In genomic region chr17:37400505-37400904, GRCh38 we compare ENCODE assay signal across 29 cellular contexts. TPM values are rescaled to one million over a fixed set of nuclear protein-coding genes. Genes with fewer than 3 reads are reported as not detected.
DNase-seq lines count a peak whose midpoint lies in the region; ATAC-seq, FAIRE-seq and TF ChIP-seq lines count a peak whose summit lies in the region.
"Had no signal": no experiment of that assay in that cellular context is flagged by ENCODE, and none has a peak within 500 bp of the region (broad histone marks: within the 10 kb centered on the region; RNA-seq: fewer than 3 reads in every experiment).

No MANE protein-coding gene starts in this region.

- H3K4me3 ChIP-seq in K562, result no peak overlapping the region
- H3K4me3 ChIP-seq: BLaER1 treated with 17β-estradiol and CSF1 and Interleukin-3, amounts not matched to agents 10 nM and 100 nM; GM12878; GM23338 had no signal

- no peaks in the 10 kb centered on the region for H4K20me1 ChIP-seq in K562 (replicated peaks; ENCODE audit: control insufficient read depth, insufficient read depth, low read length)
- H4K20me1 ChIP-seq: BLaER1 treated with 17β-estradiol and CSF1 and Interleukin-3, amounts not matched to agents 10 nM and 100 nM had no signal

- POLR2A ChIA-PET in K562 (lab: Yijun Ruan, JAX), result no interaction called here

- TF ChIP-seq RAD21 in K562 (CRISPR knock-in tag; conservative IDR thresholded peaks at IDR 0.05 in 1 of 2, IDR thresholded peaks at IDR 0.05 in 1 of 2), result no peak

- BruUV-seq in K562 (replicated peaks; lab: Mats Ljungman, UMichigan), result no TSS peak

- no peak overlapping the region for H3K9ac ChIP-seq in K562 (ENCODE audit: insufficient read depth in 1 of 2, low read depth in 2 of 2, low read length in 2 of 2)
- H3K9ac ChIP-seq: BLaER1 treated with 17β-estradiol and CSF1 and Interleukin-3, amounts not matched to agents 10 nM and 100 nM had no signal

- CTCF ChIA-PET in K562 (lab: Yijun Ruan, JAX; ENCODE audit: low intra/inter-chr PET ratio), result no interaction called here

- H3K9me1 ChIP-seq in K562 (ENCODE audit: control insufficient read depth, insufficient read depth, low read length), result no peaks in the 10 kb centered on the region

- DNase-seq in NCI-H526 (lab: John Stamatoyannopoulos, UW) (peak; percentile 3 to 26), NCI-H526 treated with DMSO at 0.1 percent for 48 hours (lab: John Stamatoyannopoulos, UW) (no peak), HT1080 (ENCODE audit: low read depth) (peak; percentile 17), K562 (ENCODE audit: extremely low read depth in 1 of 4, low spot score in 3 of 4) (no peak), foreskin melanocyte (peak; percentile 22)
- DNase-seq in activated T-cell treated with anti-CD3 and anti-CD28 coated beads, Interleukin-2, amount 50 U/mL, for 24 hours, result no peak
- DNase-seq in activated naive CD4-positive, alpha-beta T cell (lab: John Stamatoyannopoulos, UW), result no peak
- DNase-seq: ACHN; AML-193; BE2C; CD4-positive, alpha-beta T cell; CD8-positive, alpha-beta memory T cell; DMS 273 treated with DMSO at 0.1 percent for 48 hours; DMS79; EL; GDM1; H9; HFFc6 had no signal

- no peak overlapping the region for H2AFZ ChIP-seq in K562 (ENCODE audit: low read depth, low read length)
- H2AFZ ChIP-seq: GM23338 had no signal

- no peaks in the 10 kb centered on the region for H3K27me3 ChIP-seq in K562 (ENCODE audit: control insufficient read depth in 2 of 2, insufficient read depth in 2 of 2, low read length in 2 of 2)
- H3K27me3 ChIP-seq: BE2C; BLaER1 treated with 17β-estradiol and CSF1 and Interleukin-3, amounts not matched to agents 10 nM and 100 nM had no signal

- H3K79me2 ChIP-seq in K562 (ENCODE audit: control insufficient read depth, insufficient read depth, low read length), result peaks cover 8% of the 10 kb centered on the region

- H3K27ac ChIP-seq in K562 (ENCODE audit: extremely low read depth, low read depth, low read length), result no peak overlapping the region
- H3K27ac ChIP-seq: 22Rv1; BLaER1 treated with 17β-estradiol and CSF1 and Interleukin-3, amounts not matched to agents 10 nM and 100 nM had no signal

- peaks cover 30% of the 10 kb centered on the region for H3K36me3 Mint-ChIP-seq in activated T-cell treated with anti-CD3 and anti-CD28 coated beads, Interleukin-2, amount 50 U/mL, for 24 hours (ENCODE audit: low read depth)

- no peaks in the 10 kb centered on the region for H3K27me3 Mint-ChIP-seq in activated T-cell treated with anti-CD3 and anti-CD28 coated beads, Interleukin-2, amount 50 U/mL, for 24 hours
- H3K27me3 Mint-ChIP-seq: CD4-positive, alpha-beta T cell; CD8-positive, alpha-beta memory T cell had no signal

- no peaks in the 10 kb centered on the region for H3K9me3 Mint-ChIP-seq in activated T-cell treated with anti-CD3 and anti-CD28 coated beads, Interleukin-2, amount 50 U/mL, for 24 hours
- H3K9me3 Mint-ChIP-seq: CD14-positive monocyte; CD4-positive, alpha-beta T cell; CD8-positive, alpha-beta memory T cell; GM23338; H9; HFFc6 had no signal

- no peak overlapping the region for H3K4me2 ChIP-seq in K562 (ENCODE audit: insufficient read depth, low read length)
- H3K4me2 ChIP-seq: BLaER1 treated with 17β-estradiol and CSF1 and Interleukin-3, amounts not matched to agents 10 nM and 100 nM; GM23338 had no signal

- FAIRE-seq in K562 (lab: Jason Lieb, UNC), result no peak
- FAIRE-seq: A204.1, D721Med, GM12878, GM18507 had no signal

- peaks cover 33% of the 10 kb centered on the region for H3K4me1 Mint-ChIP-seq in activated T-cell treated with anti-CD3 and anti-CD28 coated beads, Interleukin-2, amount 50 U/mL, for 24 hours (ENCODE audit: low read depth)

- in situ Hi-C loops in K562 (cut with MboI), result no loop called here

- peaks cover 0 to 5% of the 10 kb centered on the region in 2 experiments; a peak in 1 of 5 replicates for H3K4me1 ChIP-seq in K562 (replicated peaks in 1 of 2; ENCODE audit: control insufficient read depth in 2 of 2, insufficient read depth in 2 of 2, low read length in 2 of 2)
- H3K4me1 ChIP-seq: BE2C had no signal

- H3K4me3 Mint-ChIP-seq in activated T-cell treated with anti-CD3 and anti-CD28 coated beads, Interleukin-2, amount 50 U/mL, for 24 hours, result no peak overlapping the region
- H3K4me3 Mint-ChIP-seq: CD14-positive monocyte; CD4-positive, alpha-beta T cell; CD8-positive, alpha-beta memory T cell; GM23338; H9; HFFc6 had no signal

- no peak for TF ChIP-seq CTCF in K562 (IDR thresholded peaks at IDR 0.05 in 2 of 3, conservative IDR thresholded peaks at IDR 0.05 in 1 of 3; ENCODE audit: insufficient read depth in 2 of 3, low read depth in 1 of 3, low read length in 3 of 3)

- intact Hi-C loops in K562 (cut with micrococcal nuclease), result no loop called here

- no peaks in the 10 kb centered on the region for H3K36me3 ChIP-seq in K562 (ENCODE audit: control insufficient read depth, insufficient read depth, low read length)
- H3K36me3 ChIP-seq: BE2C had no signal

- ATAC-seq in K562 (no peak), HG02588 (IDR thresholded peaks at IDR 0.05; ENCODE audit: unreplicated experiment) (no peak)
- ATAC-seq: GM12878, GM23338, HCT116 had no signal

- peak; percentile 75 for TF ChIP-seq POLR2A in K562 (conservative IDR thresholded peaks at IDR 0.05)

- H3K9me3 ChIP-seq in K562 (replicated peaks; ENCODE audit: control insufficient read depth, insufficient read depth, low read depth, low read length), result no peaks in the 10 kb centered on the region
- H3K9me3 ChIP-seq: BE2C; BLaER1 treated with 17β-estradiol and CSF1 and Interleukin-3, amounts not matched to agents 10 nM and 100 nM had no signal

- H3K27ac Mint-ChIP-seq in activated T-cell treated with anti-CD3 and anti-CD28 coated beads, Interleukin-2, amount 50 U/mL, for 24 hours, result no peak overlapping the region
- H3K27ac Mint-ChIP-seq: CD14-positive monocyte; CD4-positive, alpha-beta T cell; GM23338; H9; HFFc6 had no signal

- TF ChIP-seq EP300 in K562 (IDR thresholded peaks at IDR 0.05; ENCODE audit: low read length), result no peak

RNA-seq across cellular contexts. Expression of gene ACACA, which starts 6.1 kb away (rescaled TPM):
- total RNA-seq in HT1080 (2014; rRNA removed; shearing (Covaris generic)), result 30.4 and 43.6 TPM in 2 replicates
- 20.7 and 22.7 TPM in 2 replicates for polyA plus RNA-seq in HT1080 (2015; cell fraction: cytosol; rRNA removed)
- 62.3 and 65.0 TPM in 2 replicates for polyA plus RNA-seq in HT1080 (2015; cell fraction: nucleus; rRNA removed)
- 448 and 898 TPM in 2 replicates for total RNA-seq in K562 (2011; cell fraction: chromatin; rRNA removed; ENCODE audit: low replicate concordance)
- total RNA-seq in K562 (2011; cell fraction: nucleolus; rRNA removed), result 215 and 247 TPM in 2 replicates
- total RNA-seq in K562 (2011; cell fraction: nucleoplasm; rRNA removed), result 361 and 377 TPM in 2 replicates
- total RNA-seq in K562 (2014; rRNA removed) (47.0 and 67.8 TPM in 2 replicates), K562 (2014; rRNA removed; fragmentation: Illumina TruSeq; extraction: Trizol) (88.4 and 95.3 TPM in 2 replicates), K562 (2015; rRNA removed; fragmentation: Illumina TruSeq; extraction: Trizol) (94.7 and 100 TPM in 2 replicates), K562 (2021) (135 and 151 TPM in 2 replicates)
- polyA plus RNA-seq in K562 (2011; rRNA removed) (64.7 and 103 TPM in 2 replicates), K562 (2014; fragmentation: Illumina TruSeq; extraction: Trizol) (93.5 and 94.1 TPM in 2 replicates), K562 (2014; fragmentation: Nextera tagmentation; extraction: Ambion mirVana) (10 to 100 TPM; 35.9 to 42.9 TPM), K562 (2014; rRNA removed) (54.9 and 55.3 TPM in 2 replicates)
- 76.2 and 81.2 TPM in 2 replicates for polyA plus RNA-seq in K562 (2011; cell fraction: cytosol; rRNA removed)
- polyA plus RNA-seq in K562 (2011; cell fraction: nucleus; rRNA removed), result 143 and 189 TPM in 2 replicates
- polyA plus RNA-seq in K562 (2012), result 48.1 and 76.8 TPM in 2 replicates
- 202 and 328 TPM in 2 replicates for polyA minus RNA-seq in K562 (2011; rRNA and poly(A)+ RNA removed)
- 111 and 229 TPM in 2 replicates for polyA minus RNA-seq in K562 (2011; cell fraction: cytosol; rRNA and poly(A)+ RNA removed)
- polyA minus RNA-seq in K562 (2011; cell fraction: nucleus; rRNA and poly(A)+ RNA removed), result 265 and 290 TPM in 2 replicates

RNA-seq across cellular contexts. Expression of gene TADA2A, which starts 6.2 kb away (rescaled TPM):
- total RNA-seq in HT1080 (2014; rRNA removed; shearing (Covaris generic)), result 26.7 and 28.8 TPM in 2 replicates
- 13.4 and 13.8 TPM in 2 replicates for polyA plus RNA-seq in HT1080 (2015; cell fraction: cytosol; rRNA removed)
- 33.2 and 38.0 TPM in 2 replicates for polyA plus RNA-seq in HT1080 (2015; cell fraction: nucleus; rRNA removed)
- 94.9 and 117 TPM in 2 replicates for total RNA-seq in K562 (2011; cell fraction: chromatin; rRNA removed; ENCODE audit: low replicate concordance)
- 54.7 and 67.1 TPM in 2 replicates for total RNA-seq in K562 (2011; cell fraction: nucleolus; rRNA removed)
- 48.3 and 51.1 TPM in 2 replicates for total RNA-seq in K562 (2011; cell fraction: nucleoplasm; rRNA removed)
- total RNA-seq in K562 (2014; rRNA removed) (13.8 and 20.0 TPM in 2 replicates), K562 (2014; rRNA removed; fragmentation: Illumina TruSeq; extraction: Trizol) (25.0 and 27.0 TPM in 2 replicates), K562 (2015; rRNA removed; fragmentation: Illumina TruSeq; extraction: Trizol) (21.8 and 24.1 TPM in 2 replicates), K562 (2021) (24.8 and 26.9 TPM in 2 replicates)
- polyA plus RNA-seq in K562 (2011; rRNA removed) (13.6 and 24.6 TPM in 2 replicates), K562 (2014; fragmentation: Illumina TruSeq; extraction: Trizol) (27.1 and 37.7 TPM in 2 replicates), K562 (2014; fragmentation: Nextera tagmentation; extraction: Ambion mirVana) (10 to 100 TPM; 28.0 to 33.5 TPM), K562 (2014; rRNA removed) (18.5 and 21.3 TPM in 2 replicates)
- polyA plus RNA-seq in K562 (2011; cell fraction: cytosol; rRNA removed), result 7.5 and 9.1 TPM in 2 replicates
- 32.1 and 42.8 TPM in 2 replicates for polyA plus RNA-seq in K562 (2011; cell fraction: nucleus; rRNA removed)
- polyA plus RNA-seq in K562 (2012), result 21.9 and 30.7 TPM in 2 replicates
- 37.8 and 62.7 TPM in 2 replicates for polyA minus RNA-seq in K562 (2011; rRNA and poly(A)+ RNA removed)
- 10.0 and 13.8 TPM in 2 replicates for polyA minus RNA-seq in K562 (2011; cell fraction: cytosol; rRNA and poly(A)+ RNA removed)
- 32.9 and 33.0 TPM in 2 replicates for polyA minus RNA-seq in K562 (2011; cell fraction: nucleus; rRNA and poly(A)+ RNA removed)

RNA-seq across cellular contexts. Expression of gene C17orf78, which starts 24.7 kb away (rescaled TPM):
- total RNA-seq in HT1080 (2014; rRNA removed; shearing (Covaris generic)), result not detected in 2 replicates
- polyA plus RNA-seq in HT1080 (2015; cell fraction: cytosol; rRNA removed), result not detected in 2 replicates
- not detected in 2 replicates for polyA plus RNA-seq in HT1080 (2015; cell fraction: nucleus; rRNA removed)
- total RNA-seq in K562 (2011; cell fraction: chromatin; rRNA removed; ENCODE audit: low replicate concordance), result not detected in 2 replicates
- not detected in 2 replicates for total RNA-seq in K562 (2011; cell fraction: nucleolus; rRNA removed)
- not detected in 2 replicates for total RNA-seq in K562 (2011; cell fraction: nucleoplasm; rRNA removed)
- not detected in 2 replicates for total RNA-seq in K562 (2014; rRNA removed)
- total RNA-seq in K562 (2014; rRNA removed; fragmentation: Illumina TruSeq; extraction: Trizol), result not detected in 2 replicates
- total RNA-seq in K562 (2015; rRNA removed; fragmentation: Illumina TruSeq; extraction: Trizol), result not detected in 2 replicates
- not detected in 2 replicates for total RNA-seq in K562 (2021)
- polyA plus RNA-seq in K562 (2011; rRNA removed), result not detected in 2 replicates
- not detected in 2 replicates for polyA plus RNA-seq in K562 (2011; cell fraction: cytosol; rRNA removed)
- polyA plus RNA-seq in K562 (2011; cell fraction: nucleus; rRNA removed), result not detected in 2 replicates
- not detected in 2 replicates for polyA plus RNA-seq in K562 (2012)
- polyA plus RNA-seq in K562 (2014; fragmentation: Illumina TruSeq; extraction: Trizol), result not detected in 2 replicates
- polyA plus RNA-seq in K562 (2014; fragmentation: Nextera tagmentation; extraction: Ambion mirVana), result not detected
- not detected in 2 replicates for polyA plus RNA-seq in K562 (2014; rRNA removed)
- polyA minus RNA-seq in K562 (2011; rRNA and poly(A)+ RNA removed), result not detected in 2 replicates
- not detected in 2 replicates for polyA minus RNA-seq in K562 (2011; cell fraction: cytosol; rRNA and poly(A)+ RNA removed)
- not detected in 2 replicates for polyA minus RNA-seq in K562 (2011; cell fraction: nucleus; rRNA and poly(A)+ RNA removed)
- total RNA-seq: CD4-positive, alpha-beta T cell; CD8-positive, alpha-beta memory T cell; GM12878; GM23338; H4; H9; HFFc6 had no signal
- polyA plus RNA-seq: CD14-positive monocyte; CD8-positive, alpha-beta memory T cell had no signal

Comparison
In these comparisons a context has a peak if more than half of its experiments do, and no peak if none do; other contexts are left out.
1. DNase-seq: peak in NCI-H526 (2 of 2), HT1080 (single experiment) and foreskin melanocyte (single experiment); none in NCI-H526 treated with DMSO at 0.1 percent for 48 hours (single experiment), K562 (0 of 4), activated T-cell treated with anti-CD3 and anti-CD28 coated beads, Interleukin-2, amount 50 U/mL, for 24 hours (single experiment) and activated naive CD4-positive, alpha-beta T cell (0 of 4).